ENCODE assay signal across 1 cellular context in genomic region chr9:134408389-134408788, GRCh38.
TF ChIP-seq lines count a peak whose summit lies in the region.

No MANE protein-coding gene starts in this region.

TF ChIP-seq in H1, 55 proteins besides CTCF, POLR2A, EP300 and RAD21 (continued from another document):
- TF ChIP-seq CHD7 (IDR thresholded peaks at IDR 0.05; ENCODE audit: insufficient replicate concordance, low read length) (no peak), SP2 (IDR thresholded peaks at IDR 0.05; ENCODE audit: low read length) (no peak), EZH2 (IDR thresholded peaks at IDR 0.05; ENCODE audit: low read depth, low read length, severe bottlenecking) (no peak), TBP (IDR thresholded peaks at IDR 0.05; ENCODE audit: low read depth, low read length) (no peak), RBBP5 (IDR thresholded peaks at IDR 0.05; ENCODE audit: borderline replicate concordance, low read depth, low read length) (no peak), SP4 (IDR thresholded peaks at IDR 0.05; ENCODE audit: low read length) (no peak), JUN (IDR thresholded peaks at IDR 0.05; ENCODE audit: low read depth, low read length) (no peak), MAFK (IDR thresholded peaks at IDR 0.05; ENCODE audit: low read depth, low read length) (no peak), CBX5 (IDR thresholded peaks at IDR 0.05; ENCODE audit: low read depth, low read length) (no peak), POU5F1 (IDR thresholded peaks at IDR 0.05; ENCODE audit: low read depth, low read length) (no peak), POLR2AphosphoS5 (IDR thresholded peaks at IDR 0.05; ENCODE audit: low read depth, low read length) (no peak), EGR1 (IDR thresholded peaks at IDR 0.05; ENCODE audit: borderline replicate concordance, low read depth, low read length) (no peak)
